ENCODE assay signal across 8 cellular contexts in the genomic region with DNA sequence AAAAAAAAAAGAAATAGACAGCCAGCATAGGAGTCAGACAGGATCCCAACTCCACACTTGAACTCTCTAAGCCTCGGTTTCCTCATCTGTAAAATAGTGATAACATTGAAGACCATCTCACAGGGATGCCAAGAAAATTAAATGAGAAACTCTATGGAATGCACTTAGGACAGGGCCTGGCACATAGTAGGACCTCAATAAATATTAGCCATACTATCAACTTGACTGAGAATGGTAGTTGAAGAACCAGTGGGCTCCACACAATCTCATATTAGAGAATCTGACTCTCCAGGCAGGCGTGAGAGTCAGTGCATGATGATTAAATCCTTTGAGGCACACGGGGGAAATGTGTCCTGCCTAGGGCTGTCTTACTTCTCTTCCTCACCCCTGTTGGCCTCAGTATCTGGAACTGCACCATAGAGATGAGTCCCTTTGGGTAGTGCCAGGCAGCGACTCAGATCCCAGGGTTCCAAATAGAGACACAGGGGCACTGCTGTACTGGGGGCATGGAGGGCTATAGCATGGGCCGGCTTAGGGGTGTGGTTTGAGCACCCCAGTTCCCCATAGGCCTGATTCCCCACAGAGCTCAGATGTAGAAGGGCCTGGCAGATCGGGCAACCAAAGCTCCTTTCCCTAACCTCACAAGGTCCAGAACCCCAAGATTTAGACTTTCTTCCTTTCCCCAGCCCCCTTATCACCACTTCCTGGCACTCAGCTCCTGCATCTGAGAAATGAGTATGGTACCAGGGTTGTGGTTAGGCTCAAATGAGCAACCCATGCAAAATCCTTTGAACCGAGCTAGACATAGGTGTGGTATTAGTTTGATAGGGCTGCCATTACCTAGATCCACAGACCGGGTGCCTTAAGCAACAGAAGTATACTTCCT. TPM values are rescaled to one million over a fixed set of nuclear protein-coding genes. Genes with fewer than 3 reads are reported as not detected.
DNase-seq lines count a peak whose midpoint lies in the region; ATAC-seq and TF ChIP-seq lines count a peak whose summit lies in the region.

No MANE protein-coding gene starts in this region.

- no peak overlapping the region for H3K4me3 ChIP-seq in neural progenitor cell

- no peaks in the 10 kb centered on the region for H3K27me3 ChIP-seq in neural progenitor cell

- no peaks in the 10 kb centered on the region for H3K36me3 ChIP-seq in neural progenitor cell

- peaks cover 17% of the 10 kb centered on the region for H3K36me3 Mint-ChIP-seq in activated CD4-positive, alpha-beta T cell treated with anti-CD3 and anti-CD28 coated beads, Interleukin-2, amount 10 ng/mL, durations not matched to agents 7 days and 5 days (ENCODE audit: low read depth)
- H3K36me3 Mint-ChIP-seq in neural progenitor cell (no peaks in the 10 kb centered on the region), osteocyte (ENCODE audit: unreplicated experiment) (no peaks in the 10 kb centered on the region)

- H3F3A ChIP-seq in neural progenitor cell (ENCODE audit: low read depth) = no peaks in the 10 kb centered on the region

- no peaks in the 10 kb centered on the region for H3K27me3 Mint-ChIP-seq in activated CD4-positive, alpha-beta T cell treated with anti-CD3 and anti-CD28 coated beads, Interleukin-2, amount 10 ng/mL, durations not matched to agents 7 days and 5 days
- H3K27me3 Mint-ChIP-seq in neural progenitor cell (ENCODE audit: insufficient read depth, low read depth) = peaks cover 13% of the 10 kb centered on the region
- H3K27me3 Mint-ChIP-seq in osteocyte (ENCODE audit: unreplicated experiment) = no peaks in the 10 kb centered on the region

- POLR2A ChIA-PET in activated CD4-positive, alpha-beta T cell treated with anti-CD3 and anti-CD28 coated beads, Interleukin-2, amount 10 ng/mL, durations not matched to agents 7 days and 5 days (lab: Charles Lee) = interaction anchor here (0.6 to 1.1 kb wide), 6 partner anchors 9 to 132 kb away, joined by 3 to 5 read pairs (median 3); no protein-coding TSS in a partner anchor

- H4K20me1 ChIP-seq in neural progenitor cell (ENCODE audit: low read depth) = no peaks in the 10 kb centered on the region

- H3K9me3 ChIP-seq in neural progenitor cell (ENCODE audit: low read depth) = no peaks in the 10 kb centered on the region

- H3K9me3 Mint-ChIP-seq in activated CD4-positive, alpha-beta T cell treated with anti-CD3 and anti-CD28 coated beads, Interleukin-2, amount 10 ng/mL, durations not matched to agents 7 days and 5 days = no peaks in the 10 kb centered on the region
- H3K9me3 Mint-ChIP-seq in neural progenitor cell (peaks cover 5% of the 10 kb centered on the region), osteocyte (ENCODE audit: unreplicated experiment) (no peaks in the 10 kb centered on the region)

- peak overlapping the region; percentile 78 for H3K4me3 Mint-ChIP-seq in activated CD4-positive, alpha-beta T cell treated with anti-CD3 and anti-CD28 coated beads, Interleukin-2, amount 10 ng/mL, durations not matched to agents 7 days and 5 days
- H3K4me3 Mint-ChIP-seq in neural progenitor cell = no peak overlapping the region
- no peak overlapping the region for H3K4me3 Mint-ChIP-seq in osteocyte (ENCODE audit: unreplicated experiment)

- H2AFZ ChIP-seq in neural progenitor cell (replicated peaks) = no peak overlapping the region

- CTCF ChIA-PET in activated CD4-positive, alpha-beta T cell treated with anti-CD3 and anti-CD28 coated beads, Interleukin-2, amount 10 ng/mL, durations not matched to agents 7 days and 5 days (lab: Charles Lee) = interaction anchor here (0.6 to 3.0 kb wide), 14 partner anchors 8 to 292 kb away, joined by 3 to 7 read pairs (median 4); no protein-coding TSS in a partner anchor

- TF ChIP-seq POLR2A in GM18526 (IDR thresholded peaks at IDR 0.05; ENCODE audit: extremely low read depth, insufficient read length) = peak; percentile 26

- no peaks in the 10 kb centered on the region for H3K4me1 ChIP-seq in neural progenitor cell

- ATAC-seq in HG02943 (IDR thresholded peaks at IDR 0.05; ENCODE audit: low read depth, unreplicated experiment) (peak; percentile 47), SK-N-SH treated with all-trans-retinoic acid at 6 μM for 48 hours (no peak)

- peaks cover 94% of the 10 kb centered on the region for H3K4me1 Mint-ChIP-seq in activated CD4-positive, alpha-beta T cell treated with anti-CD3 and anti-CD28 coated beads, Interleukin-2, amount 10 ng/mL, durations not matched to agents 7 days and 5 days
- H3K4me1 Mint-ChIP-seq in neural progenitor cell = peaks cover 25% of the 10 kb centered on the region
- H3K4me1 Mint-ChIP-seq in osteocyte (ENCODE audit: unreplicated experiment) = no peaks in the 10 kb centered on the region

- no peaks in the 10 kb centered on the region for H3K79me2 ChIP-seq in neural progenitor cell (ENCODE audit: low read depth)

- no peak overlapping the region for H3K27ac ChIP-seq in neural progenitor cell

- TF ChIP-seq CTCF in neural progenitor cell (IDR thresholded peaks at IDR 0.05) (no peak), osteocyte (IDR thresholded peaks at IDR 0.05) (no peak)

- H3K9ac ChIP-seq in neural progenitor cell = no peak overlapping the region

- H3K27ac Mint-ChIP-seq in activated CD4-positive, alpha-beta T cell treated with anti-CD3 and anti-CD28 coated beads, Interleukin-2, amount 10 ng/mL, durations not matched to agents 7 days and 5 days = peak overlapping the region; percentile 91
- peak overlapping the region; percentile 42 for H3K27ac Mint-ChIP-seq in neural progenitor cell
- H3K27ac Mint-ChIP-seq in osteocyte (ENCODE audit: unreplicated experiment) = no peak overlapping the region

- H3K4me2 ChIP-seq in neural progenitor cell = no peak overlapping the region

- DNase-seq in activated CD4-positive, alpha-beta T cell treated with anti-CD3 and anti-CD28 coated beads, Interleukin-2, amount 10 ng/mL, durations not matched to agents 7 days and 5 days = peak; percentile 75
- no peak for DNase-seq in neural progenitor cell (ENCODE audit: low spot score)
- DNase-seq in osteocyte (ENCODE audit: extremely low spot score, unreplicated experiment) = no peak
- no peak for DNase-seq in HT-29 (ENCODE audit: low spot score)
- DNase-seq in NK-92 (lab: John Stamatoyannopoulos, UW; ENCODE audit: unreplicated experiment) = no peak

TF ChIP-seq in SK-N-SH treated with all-trans-retinoic acid at 6 μM for 48 hours, 23 proteins besides CTCF, POLR2A, EP300 and RAD21:
- TF ChIP-seq ARNTL (CRISPR knock-in tag; IDR thresholded peaks at IDR 0.05; ENCODE audit: borderline replicate concordance, low read depth) (no peak), ESRRG (CRISPR knock-in tag; IDR thresholded peaks at IDR 0.05) (no peak), ISL1 (CRISPR knock-in tag; IDR thresholded peaks at IDR 0.05) (no peak), TOX (CRISPR knock-in tag; IDR thresholded peaks at IDR 0.05; ENCODE audit: borderline replicate concordance) (no peak), BACH2 (CRISPR knock-in tag; IDR thresholded peaks at IDR 0.05; ENCODE audit: borderline replicate concordance) (no peak), PPARA (CRISPR knock-in tag; IDR thresholded peaks at IDR 0.05; ENCODE audit: borderline replicate concordance) (no peak), ZFP30 (CRISPR knock-in tag; IDR thresholded peaks at IDR 0.05) (no peak), RARB (CRISPR knock-in tag; IDR thresholded peaks at IDR 0.05) (no peak)

RNA-seq across cellular contexts. Expression of gene CAB39, which starts 51.3 kb away (rescaled TPM):
- total RNA-seq in activated CD4-positive, alpha-beta T cell treated with anti-CD3 and anti-CD28 coated beads, Interleukin-2, amount 10 ng/mL, durations not matched to agents 7 days and 5 days = 100 to 1,000 TPM; 135 to 154 TPM
- total RNA-seq in neural progenitor cell (ENCODE audit: low replicate concordance) (41.7 and 59.0 TPM in 2 replicates), osteocyte (40.8 and 43.2 TPM in 2 replicates)
- total RNA-seq in HT-29 (2014; rRNA removed; shearing (Covaris generic)) = 28.6 and 30.6 TPM in 2 replicates
